In genomic region chr6:35728663-35729348, GRCh38 we compare ENCODE assay signal across 8 cellular contexts. TPM values are rescaled to one million over a fixed set of nuclear protein-coding genes. Genes with fewer than 3 reads are reported as not detected.
DNase-seq lines count a peak whose midpoint lies in the region; ATAC-seq, FAIRE-seq and TF ChIP-seq lines count a peak whose summit lies in the region.

No MANE protein-coding gene starts in this region.

- H3K27me3 ChIP-seq in HUES64 (ENCODE audit: insufficient read depth, low read length), result peaks cover 2% of the 10 kb centered on the region; the same call in 1 of the 2 replicates
- no peaks in the 10 kb centered on the region for H3K27me3 ChIP-seq in right atrium auricular region
- H3K27me3 ChIP-seq in skeletal muscle tissue (ENCODE audit: control insufficient read depth in 3 of 3, insufficient read depth in 3 of 3, low read length in 3 of 3), result no peaks in the 10 kb centered on the region

- TF ChIP-seq CTCF in A549 (IDR thresholded peaks at IDR 0.05), result no peak
- no peak for TF ChIP-seq CTCF in right atrium auricular region (IDR thresholded peaks at IDR 0.05)

- POLR2A ChIA-PET in A549 (lab: Yijun Ruan, JAX), result no interaction called here

- no peak for TF ChIP-seq POLR2A in A549 (IDR thresholded peaks at IDR 0.05; ENCODE audit: low read length)

- 79% methylated on average over 8 of the region's 9 CpGs for WGBS in A549 (ENCODE audit: missing lambda C conversion rate)
- WGBS in HUES64, result 50% methylated on average over 8 of the region's 9 CpGs

- H3K4me2 ChIP-seq in A549, result peak overlapping the region; percentile 93

- H3K36me3 ChIP-seq in HUES64 (ENCODE audit: insufficient read depth, low read length) (no peaks in the 10 kb centered on the region), right atrium auricular region (no peaks in the 10 kb centered on the region), skeletal muscle tissue (ENCODE audit: control insufficient read depth in 3 of 3, insufficient read depth in 3 of 3, low read length in 3 of 3) (no peaks in the 10 kb centered on the region)

- peaks cover 72% of the 10 kb centered on the region for H3K4me1 ChIP-seq in A549
- peaks cover 45% of the 10 kb centered on the region for H3K4me1 ChIP-seq in HUES64 (ENCODE audit: insufficient read depth, low read length)
- peaks cover 0 to 91% of the 10 kb centered on the region in 2 donors for H3K4me1 ChIP-seq in right atrium auricular region
- peaks cover 70 to 86% (median 75%) of the 10 kb centered on the region in 3 donors for H3K4me1 ChIP-seq in skeletal muscle tissue (ENCODE audit: control insufficient read depth in 3 of 3, insufficient read depth in 3 of 3, low read length in 3 of 3)

- no peak for FAIRE-seq in A549 (lab: Jason Lieb, UNC)

- peak overlapping the region; percentile 98 to 99 for H3K27ac ChIP-seq in A549
- no peak overlapping the region for H3K27ac ChIP-seq in HUES64 (ENCODE audit: low read depth, low read length)
- H3K27ac ChIP-seq in right atrium auricular region, result peak overlapping the region; percentile 100
- peak overlapping the region; percentile 98 for H3K27ac ChIP-seq in skeletal muscle tissue (ENCODE audit: low read depth, low read length)

- no peak for TF ChIP-seq RAD21 in A549 (conservative IDR thresholded peaks at IDR 0.05 in 1 of 2, IDR thresholded peaks at IDR 0.05 in 1 of 2)

- H3K9ac ChIP-seq in HUES64 (ENCODE audit: low read depth, low read length), result peak overlapping the region; percentile 93; the same call in 1 of the 2 replicates
- H3K9ac ChIP-seq in skeletal muscle tissue (ENCODE audit: low read depth in 1 of 3, low read length in 3 of 3), result peak overlapping the region; percentile 85 to 94 (median 94)

- CTCF ChIA-PET in A549 (lab: Yijun Ruan, JAX), result interaction anchor here (1.2 to 4.2 kb wide), 3 partner anchors 9 to 145 kb away, joined by 4 to 25 read pairs (median 18); partner anchors contain the start of gene ARMC12

- no peak for DNase-seq in A549 (ENCODE audit: low read depth in 1 of 2, low spot score in 1 of 2)
- DNase-seq in activated naive CD4-positive, alpha-beta T cell treated with Interleukin-2 at 50 U/mL for 16 hours, result peak; percentile 46
- no peak for DNase-seq in right atrium auricular region (ENCODE audit: low spot score)
- DNase-seq in H4 (ENCODE audit: low spot score), result no peak
- no peak for DNase-seq in GM19240 (ENCODE audit: insufficient read length, low spot score)
- no peak for DNase-seq in T-helper 9 cell

- H3K9me3 ChIP-seq in A549 (no peaks in the 10 kb centered on the region), HUES64 (ENCODE audit: insufficient read depth, low read depth, low read length) (no peaks in the 10 kb centered on the region), right atrium auricular region (no peaks in the 10 kb centered on the region), skeletal muscle tissue (ENCODE audit: control insufficient read depth in 3 of 3, low read length in 3 of 3) (no peaks in the 10 kb centered on the region)

- ATAC-seq in A549, result no peak

- H3K4me3 ChIP-seq in A549 (peak overlapping the region; percentile 60; the same call in 2 of the 3 replicates), HUES64 (ENCODE audit: low read length) (peak overlapping the region; percentile 80), right atrium auricular region (peak overlapping the region in 1 of 2 donors; percentile 54), skeletal muscle tissue (ENCODE audit: low read length in 3 of 3) (peak overlapping the region; percentile 75 to 91 (median 87))

- no peak for TF ChIP-seq EP300 in A549 (IDR thresholded peaks at IDR 0.05)

TF ChIP-seq in A549, 52 proteins besides CTCF, POLR2A, EP300 and RAD21:
- no peak for TF ChIP-seq CEBPB (IDR thresholded peaks at IDR 0.05)
- TF ChIP-seq, protein P1, sequence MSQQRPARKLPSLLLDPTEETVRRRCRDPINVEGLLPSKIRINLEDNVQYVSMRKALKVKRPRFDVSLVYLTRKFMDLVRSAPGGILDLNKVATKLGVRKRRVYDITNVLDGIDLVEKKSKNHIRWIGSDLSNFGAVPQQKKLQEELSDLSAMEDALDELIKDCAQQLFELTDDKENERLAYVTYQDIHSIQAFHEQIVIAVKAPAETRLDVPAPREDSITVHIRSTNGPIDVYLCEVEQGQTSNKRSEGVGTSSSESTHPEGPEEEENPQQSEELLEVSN (IDR thresholded peaks at IDR 0.05; ENCODE audit: borderline replicate concordance, low read depth), result no peak
- TF ChIP-seq RARB (CRISPR knock-in tag; IDR thresholded peaks at IDR 0.05), result no peak
- TF ChIP-seq ZSCAN20 (CRISPR knock-in tag; IDR thresholded peaks at IDR 0.05), result no peak
- no peak for TF ChIP-seq ESRRA (IDR thresholded peaks at IDR 0.05; ENCODE audit: borderline replicate concordance, low read length)
- no peak for TF ChIP-seq ZC3H11A (IDR thresholded peaks at IDR 0.05)
- TF ChIP-seq PHF8 (IDR thresholded peaks at IDR 0.05; ENCODE audit: borderline replicate concordance, low read depth), result no peak
- TF ChIP-seq NPAS2 (CRISPR knock-in tag; IDR thresholded peaks at IDR 0.05; ENCODE audit: borderline replicate concordance), result no peak
- no peak for TF ChIP-seq ZFP36 (IDR thresholded peaks at IDR 0.05; ENCODE audit: borderline replicate concordance, partially characterized antibody)
- no peak for TF ChIP-seq SREBF2 (IDR thresholded peaks at IDR 0.05)
- TF ChIP-seq MAZ (IDR thresholded peaks at IDR 0.05; ENCODE audit: borderline replicate concordance, low read depth, low read length), result no peak
- TF ChIP-seq RNF2 (IDR thresholded peaks at IDR 0.05; ENCODE audit: borderline replicate concordance, low read depth), result no peak
- no peak for TF ChIP-seq PBX3 (IDR thresholded peaks at IDR 0.05)
- no peak for TF ChIP-seq HOXA7 (CRISPR knock-in tag; IDR thresholded peaks at IDR 0.05)

RNA-seq across cellular contexts. Expression of gene ARMC12, which starts 8.0 kb away (rescaled TPM):
- polyA plus RNA-seq in A549 (2011; rRNA removed) (0.88 and 0.94 TPM in 2 replicates), A549 (2017; fragmentation: RNase III; extraction: RNeasy Plus Mini Kit Qiagen cat#74134 plus additional on column Dnase treatment) (0.26 to 0.44 TPM (median 0.28 TPM) in 3 replicates)
- polyA plus RNA-seq in A549 (2012; cell fraction: cytosol; rRNA removed), result 0.48 and 0.50 TPM in 2 replicates
- 2.7 and 2.9 TPM in 2 replicates for polyA plus RNA-seq in A549 (2012; cell fraction: nucleus; rRNA removed)
- 0.37 and 1.1 TPM in 2 replicates for polyA minus RNA-seq in A549 (2011; rRNA and poly(A)+ RNA removed)
- polyA plus RNA-seq in HUES64 (2013, experiment 1 of 2), result 0.85 TPM
- 1.7 TPM for polyA plus RNA-seq in HUES64 (2013, experiment 2 of 2)
- total RNA-seq in right atrium auricular region (under 1 TPM in 1 of 2 donors, not detected in 1; 0.39 TPM), skeletal muscle tissue (0.52 TPM)
- 0.33 TPM in 1 of 2 replicates, not detected in the other for total RNA-seq in H4 (2014; rRNA removed; shearing (Covaris generic))

RNA-seq across cellular contexts. Expression of gene FKBP5, which starts 40.1 kb away (rescaled TPM):
- polyA plus RNA-seq in A549 (2011; rRNA removed), result 10.9 and 11.7 TPM in 2 replicates
- 3.4 and 3.9 TPM in 2 replicates for polyA plus RNA-seq in A549 (2012; cell fraction: cytosol; rRNA removed)
- 1.5 and 2.3 TPM in 2 replicates for polyA plus RNA-seq in A549 (2012; cell fraction: nucleus; rRNA removed)
- 7.7 to 9.5 TPM (median 8.4 TPM) in 3 replicates for polyA plus RNA-seq in A549 (2017; fragmentation: RNase III; extraction: RNeasy Plus Mini Kit Qiagen cat#74134 plus additional on column Dnase treatment)
- 3.1 and 4.9 TPM in 2 replicates for polyA minus RNA-seq in A549 (2011; rRNA and poly(A)+ RNA removed)
- polyA plus RNA-seq in HUES64 (2013, experiment 1 of 2), result 35.2 TPM
- polyA plus RNA-seq in HUES64 (2013, experiment 2 of 2), result 37.2 TPM
- total RNA-seq in right atrium auricular region, result 100 to 1,000 TPM; 135 TPM
- 6.8 TPM for total RNA-seq in skeletal muscle tissue
- total RNA-seq in H4 (2014; rRNA removed; shearing (Covaris generic)), result 2.0 and 3.4 TPM in 2 replicates

RNA-seq across cellular contexts. Expression of gene CLPSL2, which starts 47.6 kb away (rescaled TPM):
- polyA plus RNA-seq in A549 (2011; rRNA removed) (0.36 and 0.72 TPM in 2 replicates), A549 (2017; fragmentation: RNase III; extraction: RNeasy Plus Mini Kit Qiagen cat#74134 plus additional on column Dnase treatment) (0.37 to 0.38 TPM in 2 of 3 replicates, not detected in the other)
- polyA plus RNA-seq in A549 (2012; cell fraction: cytosol; rRNA removed), result 0.27 TPM in 1 of 2 replicates, not detected in the other
- not detected in 2 replicates for polyA plus RNA-seq in A549 (2012; cell fraction: nucleus; rRNA removed)
- polyA minus RNA-seq in A549 (2011; rRNA and poly(A)+ RNA removed), result not detected in 2 replicates
- 1.1 TPM for polyA plus RNA-seq in HUES64 (2013, experiment 1 of 2)
- polyA plus RNA-seq in HUES64 (2013, experiment 2 of 2), result 1.1 TPM
- total RNA-seq in right atrium auricular region (not detected), skeletal muscle tissue (not detected)
- 5.7 TPM in 1 of 2 replicates, not detected in the other for total RNA-seq in H4 (2014; rRNA removed; shearing (Covaris generic))

RNA-seq across cellular contexts. Expression of gene CLPSL1, which starts 52.0 kb away (rescaled TPM):
- polyA plus RNA-seq in A549 (2011; rRNA removed) (not detected in 2 replicates), A549 (2017; fragmentation: RNase III; extraction: RNeasy Plus Mini Kit Qiagen cat#74134 plus additional on column Dnase treatment) (not detected in 3 replicates)
- polyA plus RNA-seq in A549 (2012; cell fraction: cytosol; rRNA removed), result not detected in 2 replicates
- polyA plus RNA-seq in A549 (2012; cell fraction: nucleus; rRNA removed), result not detected in 2 replicates
- polyA minus RNA-seq in A549 (2011; rRNA and poly(A)+ RNA removed), result not detected in 2 replicates
- not detected for polyA plus RNA-seq in HUES64 (2013, experiment 1 of 2)
- polyA plus RNA-seq in HUES64 (2013, experiment 2 of 2), result not detected
- total RNA-seq in right atrium auricular region (not detected), skeletal muscle tissue (not detected)
- not detected in 2 replicates for total RNA-seq in H4 (2014; rRNA removed; shearing (Covaris generic))

Comparison
In these comparisons a context has a peak if more than half of its experiments do, and no peak if none do; other contexts are left out.
1. RNA of gene FKBP5, which starts 40.1 kb away (total RNA-seq): 135 TPM in right atrium auricular region; 6.8 TPM in skeletal muscle tissue (single experiment) and 2.0 to 3.4 TPM in H4; every median in the first group is over 10 times any median in the second.